Comparison of ENCODE assay signal across 12 cellular contexts in genomic region chr19:29813665-29814064, GRCh38. TPM values are rescaled to one million over a fixed set of nuclear protein-coding genes. Genes with fewer than 3 reads are reported as not detected.
DNase-seq lines count a peak whose midpoint lies in the region; ATAC-seq lines count a peak whose summit lies in the region.
"Had no signal": no experiment of that assay in that cellular context is flagged by ENCODE, and none has a peak within 500 bp of the region (broad histone marks: within the 10 kb centered on the region; RNA-seq: fewer than 3 reads in every experiment).

No MANE protein-coding gene starts in this region.

- in situ Hi-C loops in HAP-1 (cut with MboI; ENCODE audit: low sequenced_read_pairs), result no loop called here

- H3K27ac ChIP-seq in CD4-positive, alpha-beta memory T cell (ENCODE audit: low read depth, low read length), result no peak overlapping the region
- H3K27ac ChIP-seq in naive thymus-derived CD4-positive, alpha-beta T cell (ENCODE audit: low read depth, low read length), result no peak overlapping the region
- H3K27ac ChIP-seq: testis had no signal

- POLR2A ChIA-PET in CD4-positive, alpha-beta memory T cell (lab: Charles Lee; ENCODE audit: partially characterized antibody), result interaction anchor here (2.9 to 7.4 kb wide), 3 partner anchors 17 to 31 kb away, joined by 13 to 52 read pairs (median 19); no protein-coding TSS in a partner anchor
- POLR2A ChIA-PET in naive thymus-derived CD4-positive, alpha-beta T cell (lab: Charles Lee), result interaction anchor here (0.6 to 2.4 kb wide), 6 partner anchors 16 to 212 kb away, joined by 3 to 23 read pairs (median 6); no protein-coding TSS in a partner anchor

- H3K36me3 ChIP-seq in CD4-positive, alpha-beta memory T cell (ENCODE audit: insufficient read depth, low read length), result no peaks in the 10 kb centered on the region
- H3K36me3 ChIP-seq in naive thymus-derived CD4-positive, alpha-beta T cell (ENCODE audit: control insufficient read depth in 2 of 3, insufficient read depth in 3 of 3, low read length in 3 of 3), result no peaks in the 10 kb centered on the region
- H3K36me3 ChIP-seq in HAP-1 (replicated peaks) (peaks cover 17% of the 10 kb centered on the region), MG63 (peaks cover 15% of the 10 kb centered on the region)

- H3K9me3 Mint-ChIP-seq in CD4-positive, alpha-beta memory T cell, result peaks cover 0 to 1% (median 0%) of the 10 kb centered on the region in 8 donors
- no peaks in the 10 kb centered on the region for H3K9me3 Mint-ChIP-seq in activated T-helper 1 cell treated with anti-CD3 and anti-CD28 coated beads, Interleukin-12 subunit alpha, Interleukin-12 subunit beta, Interleukin-2, Interleukin-4 antibody, amounts not matched to agents 30 ng/mL and 10 ng/mL and 1 ng/mL, durations not matched to agents 14 hours and 24 hours and 36 hours
- peaks cover 0 to 3% (median 0%) of the 10 kb centered on the region in 11 donors for H3K9me3 Mint-ChIP-seq in naive thymus-derived CD4-positive, alpha-beta T cell

- CTCF ChIA-PET in CD4-positive, alpha-beta memory T cell (lab: Charles Lee; ENCODE audit: partially characterized antibody), result interaction anchor here (1.1 kb wide), 1 partner anchor 97 kb away, joined by 3 read pairs; no protein-coding TSS in a partner anchor
- CTCF ChIA-PET in naive thymus-derived CD4-positive, alpha-beta T cell (lab: Charles Lee), result interaction anchor here (0.8 to 0.9 kb wide), 2 partner anchors 16 to 17 kb away, joined by 3 to 4 read pairs; no protein-coding TSS in a partner anchor

- no peaks in the 10 kb centered on the region for H3K27me3 ChIP-seq in CD4-positive, alpha-beta memory T cell (ENCODE audit: insufficient read depth, low read length)
- no peaks in the 10 kb centered on the region for H3K27me3 ChIP-seq in naive thymus-derived CD4-positive, alpha-beta T cell (ENCODE audit: control insufficient read depth in 2 of 2, insufficient read depth in 2 of 2, low read length in 2 of 2)
- H3K27me3 ChIP-seq in HAP-1 (ENCODE audit: low read depth) (no peaks in the 10 kb centered on the region), MG63 (no peaks in the 10 kb centered on the region)
- H3K27me3 ChIP-seq: testis had no signal

- no peak overlapping the region for H3K4me3 ChIP-seq in CD4-positive, alpha-beta memory T cell (ENCODE audit: low read length in 2 of 2)
- no peak overlapping the region for H3K4me3 ChIP-seq in naive thymus-derived CD4-positive, alpha-beta T cell (ENCODE audit: low read length)
- H3K4me3 ChIP-seq in HAP-1 (no peak overlapping the region), MG63 (no peak overlapping the region)
- H3K4me3 ChIP-seq: testis had no signal

- H3K27me3 Mint-ChIP-seq in CD4-positive, alpha-beta memory T cell, result no peaks in the 10 kb centered on the region
- H3K27me3 Mint-ChIP-seq in activated T-helper 1 cell treated with anti-CD3 and anti-CD28 coated beads, Interleukin-12 subunit alpha, Interleukin-12 subunit beta, Interleukin-2, Interleukin-4 antibody, amounts not matched to agents 30 ng/mL and 10 ng/mL and 1 ng/mL, durations not matched to agents 14 hours and 24 hours and 36 hours (ENCODE audit: insufficient read depth), result no peaks in the 10 kb centered on the region
- no peaks in the 10 kb centered on the region for H3K27me3 Mint-ChIP-seq in naive thymus-derived CD4-positive, alpha-beta T cell

- intact Hi-C loops in CD4-positive, alpha-beta memory T cell (cut with micrococcal nuclease), result no loop called here
- intact Hi-C loops in activated T-helper 1 cell treated with anti-CD3 and anti-CD28 coated beads, Interleukin-12 subunit alpha, Interleukin-12 subunit beta, Interleukin-2, Interleukin-4 antibody, amounts not matched to agents 30 ng/mL and 10 ng/mL and 1 ng/mL, durations not matched to agents 14 hours and 24 hours and 36 hours (cut with micrococcal nuclease), result no loop called here
- intact Hi-C loops in naive thymus-derived CD4-positive, alpha-beta T cell (cut with micrococcal nuclease), result no loop called here

- no peak for DNase-seq in CD4-positive, alpha-beta memory T cell
- DNase-seq in HUDEP-2 (lab: John Stamatoyannopoulos, UW; ENCODE audit: unreplicated experiment in 76 of 76), result peak in 48 of 76 experiments; percentile 12 to 76 (median 45)
- no peak for DNase-seq in activated T-helper 1 cell treated with anti-CD3 and anti-CD28 coated beads, Interleukin-12 subunit alpha, Interleukin-12 subunit beta, Interleukin-2, Interleukin-4 antibody, amounts not matched to agents 30 ng/mL and 10 ng/mL and 1 ng/mL, durations not matched to agents 14 hours and 24 hours and 36 hours (ENCODE audit: low spot score)
- no peak for DNase-seq in naive thymus-derived CD4-positive, alpha-beta T cell
- DNase-seq in HAP-1 (ENCODE audit: low spot score in 2 of 2), result no peak
- DNase-seq in MG63, result no peak
- DNase-seq: C1 segment of cervical spinal cord, head of caudate nucleus, NCI-H187, NCI-H524 treated with DMSO at 0.1 percent for 48 hours, testis had no signal

- H3K4me3 Mint-ChIP-seq in CD4-positive, alpha-beta memory T cell, result peak overlapping the region; percentile 62 to 97 (median 80)
- peak overlapping the region; percentile 97 for H3K4me3 Mint-ChIP-seq in activated T-helper 1 cell treated with anti-CD3 and anti-CD28 coated beads, Interleukin-12 subunit alpha, Interleukin-12 subunit beta, Interleukin-2, Interleukin-4 antibody, amounts not matched to agents 30 ng/mL and 10 ng/mL and 1 ng/mL, durations not matched to agents 14 hours and 24 hours and 36 hours
- peak overlapping the region; percentile 80 to 96 (median 88) for H3K4me3 Mint-ChIP-seq in naive thymus-derived CD4-positive, alpha-beta T cell

- peak overlapping the region in 4 of 7 donors; percentile 18 to 77 (median 42) for H3K27ac Mint-ChIP-seq in CD4-positive, alpha-beta memory T cell
- peak overlapping the region; percentile 66 for H3K27ac Mint-ChIP-seq in activated T-helper 1 cell treated with anti-CD3 and anti-CD28 coated beads, Interleukin-12 subunit alpha, Interleukin-12 subunit beta, Interleukin-2, Interleukin-4 antibody, amounts not matched to agents 30 ng/mL and 10 ng/mL and 1 ng/mL, durations not matched to agents 14 hours and 24 hours and 36 hours
- peak overlapping the region in 8 of 9 donors; percentile 21 to 91 (median 60) for H3K27ac Mint-ChIP-seq in naive thymus-derived CD4-positive, alpha-beta T cell

- H3K4me1 Mint-ChIP-seq in CD4-positive, alpha-beta memory T cell, result peaks cover 6 to 17% (median 14%) of the 10 kb centered on the region in 4 donors
- peaks cover 50% of the 10 kb centered on the region for H3K4me1 Mint-ChIP-seq in activated T-helper 1 cell treated with anti-CD3 and anti-CD28 coated beads, Interleukin-12 subunit alpha, Interleukin-12 subunit beta, Interleukin-2, Interleukin-4 antibody, amounts not matched to agents 30 ng/mL and 10 ng/mL and 1 ng/mL, durations not matched to agents 14 hours and 24 hours and 36 hours (ENCODE audit: low read depth)
- H3K4me1 Mint-ChIP-seq in naive thymus-derived CD4-positive, alpha-beta T cell, result peaks cover 0 to 40% (median 11%) of the 10 kb centered on the region in 7 donors

- peaks cover 0 to 4% of the 10 kb centered on the region in 2 donors for H3K36me3 Mint-ChIP-seq in CD4-positive, alpha-beta memory T cell
- H3K36me3 Mint-ChIP-seq in activated T-helper 1 cell treated with anti-CD3 and anti-CD28 coated beads, Interleukin-12 subunit alpha, Interleukin-12 subunit beta, Interleukin-2, Interleukin-4 antibody, amounts not matched to agents 30 ng/mL and 10 ng/mL and 1 ng/mL, durations not matched to agents 14 hours and 24 hours and 36 hours (ENCODE audit: low read depth), result peaks cover 32% of the 10 kb centered on the region
- H3K36me3 Mint-ChIP-seq in naive thymus-derived CD4-positive, alpha-beta T cell, result peaks cover 0 to 15% (median 3%) of the 10 kb centered on the region in 5 donors

- peaks cover 10% of the 10 kb centered on the region for H3K4me1 ChIP-seq in CD4-positive, alpha-beta memory T cell (ENCODE audit: insufficient read depth, low read length)
- H3K4me1 ChIP-seq in naive thymus-derived CD4-positive, alpha-beta T cell (ENCODE audit: control insufficient read depth in 2 of 2, insufficient read depth in 2 of 2, low read length in 2 of 2), result no peaks in the 10 kb centered on the region
- peaks cover 11% of the 10 kb centered on the region for H3K4me1 ChIP-seq in HAP-1

- H3K9me3 ChIP-seq in CD4-positive, alpha-beta memory T cell (ENCODE audit: control insufficient read depth in 1 of 2, low read length in 2 of 2), result no peaks in the 10 kb centered on the region
- no peaks in the 10 kb centered on the region for H3K9me3 ChIP-seq in naive thymus-derived CD4-positive, alpha-beta T cell (ENCODE audit: control insufficient read depth in 2 of 3, low read length in 3 of 3)
- no peaks in the 10 kb centered on the region for H3K9me3 ChIP-seq in HAP-1
- H3K9me3 ChIP-seq in MG63, result no peaks in the 10 kb centered on the region
- H3K9me3 ChIP-seq: testis had no signal

- no peak for ATAC-seq in naive thymus-derived CD4-positive, alpha-beta T cell
- ATAC-seq in GM18867 (IDR thresholded peaks at IDR 0.05; ENCODE audit: unreplicated experiment), result no peak

RNA-seq across cellular contexts. Expression of gene CCNE1, which starts 1.9 kb away (rescaled TPM):
- total RNA-seq in CD4-positive, alpha-beta memory T cell, result 1 to 10 TPM; 2.9 to 3.4 TPM
- under 1 TPM; 0.50 to 0.89 TPM for polyA plus RNA-seq in CD4-positive, alpha-beta memory T cell
- 55.1 and 58.4 TPM in 2 replicates for total RNA-seq in activated T-helper 1 cell treated with anti-CD3 and anti-CD28 coated beads, Interleukin-12 subunit alpha, Interleukin-12 subunit beta, Interleukin-2, Interleukin-4 antibody, amounts not matched to agents 30 ng/mL and 10 ng/mL and 1 ng/mL, durations not matched to agents 14 hours and 24 hours and 36 hours
- total RNA-seq in naive thymus-derived CD4-positive, alpha-beta T cell, result 10 to 100 TPM in 1 of 5 experiments, 1 to 10 TPM in 4; 5.3 to 36.1 (median 6.6) TPM
- polyA plus RNA-seq in naive thymus-derived CD4-positive, alpha-beta T cell, result 1 to 10 TPM; 1.9 to 2.6 TPM
- total RNA-seq in MG63 (2014; rRNA removed; shearing (Covaris generic); ENCODE audit: low replicate concordance), result 5.6 and 11.3 TPM in 2 replicates

Comparison
In these comparisons a context has a peak if more than half of its experiments do, and no peak if none do; other contexts are left out.
1. DNase-seq: peak in HUDEP-2 (48 of 76); none in CD4-positive, alpha-beta memory T cell (0 of 5), activated T-helper 1 cell treated with anti-CD3 and anti-CD28 coated beads, Interleukin-12 subunit alpha, Interleukin-12 subunit beta, Interleukin-2, Interleukin-4 antibody, amounts not matched to agents 30 ng/mL and 10 ng/mL and 1 ng/mL, durations not matched to agents 14 hours and 24 hours and 36 hours (single experiment), naive thymus-derived CD4-positive, alpha-beta T cell (0 of 9), HAP-1 (0 of 2) and MG63 (single experiment).
2. Peak in every context shown above with its lines, with median percentiles within 50 percentile points of each other: H3K27ac Mint-ChIP-seq and H3K4me3 Mint-ChIP-seq.